In genomic region chr11:34054351-34054750, GRCh38 we compare ENCODE assay signal across 8 cellular contexts. TPM values are rescaled to one million over a fixed set of nuclear protein-coding genes. Genes with fewer than 3 reads are reported as not detected.
A peak's percentile ranks its signal among the peaks of the same experiment; 100 is the strongest.
DNase-seq lines count a peak whose midpoint lies in the region; ATAC-seq and TF ChIP-seq lines count a peak whose summit lies in the region.
"Not testable (repeated sequence)": the region's sequence is repeated elsewhere in the genome, so short reads cannot be mapped to it uniquely, and the experiment has no call there.

No MANE protein-coding gene starts in this region.

- not testable (repeated sequence) for ATAC-seq in CD8-positive, alpha-beta T cell; T-helper 17 cell; thoracic aorta (ENCODE audit: insufficient number of reproducible peaks, low FRiP score, low read depth)

- H3K4me3 Mint-ChIP-seq in CD8-positive, alpha-beta T cell = peak overlapping the region; percentile 60
- not testable (repeated sequence) for H3K4me3 Mint-ChIP-seq in T-helper 17 cell
- H3K4me3 Mint-ChIP-seq in activated naive CD8-positive, alpha-beta T cell = peak overlapping the region; percentile 99

- H2AFZ ChIP-seq in neuron (ENCODE audit: low read depth, low read length) = not testable (repeated sequence)

- not testable (repeated sequence) for H3K9me3 Mint-ChIP-seq in CD8-positive, alpha-beta T cell; activated naive CD8-positive, alpha-beta T cell (ENCODE audit: low read depth)

- DNase-seq in CD8-positive, alpha-beta T cell; Jurkat, Clone E6-1 (ENCODE audit: low read depth, low spot score); T-helper 17 cell; effector memory CD4-positive, alpha-beta T cell; thoracic aorta (ENCODE audit: low spot score): not testable (repeated sequence)

- H3K27me3 Mint-ChIP-seq in CD8-positive, alpha-beta T cell (ENCODE audit: low read depth); T-helper 17 cell; activated naive CD8-positive, alpha-beta T cell: not testable (repeated sequence)

- H3K4me3 ChIP-seq in CD8-positive, alpha-beta T cell (ENCODE audit: low read depth, low read length) = peak overlapping the region; percentile 85
- H3K4me3 ChIP-seq in Jurkat, Clone E6-1 (ENCODE audit: low read length) = peak overlapping the region; percentile 94
- not testable (repeated sequence) for H3K4me3 ChIP-seq in effector memory CD4-positive, alpha-beta T cell (ENCODE audit: insufficient read depth, low read depth, low read length, poor library complexity, severe bottlenecking)
- H3K4me3 ChIP-seq in iPS-18a (ENCODE audit: low read length) (peak overlapping the region; percentile 87), neuron (ENCODE audit: low read length) (peak overlapping the region; percentile 97), thoracic aorta (peak overlapping the region; percentile 100)

- CTCF ChIA-PET in CD8-positive, alpha-beta T cell (lab: Charles Lee) = interaction anchor here (1.0 kb wide), 1 partner anchor 63 kb away, joined by 3 read pairs; no protein-coding TSS in a partner anchor

- intact Hi-C loops in CD8-positive, alpha-beta T cell (cut with DNase I, micrococcal nuclease) = loop anchor here (5.0 to 10.0 kb wide), 8 partner anchors 57 to 1608 kb away; partner anchors contain the start of genes TCP11L1 (in 2 of the 2), CAT (in 1 of the 2), CSTF3 (in 1 of the 2) and EIF3M (in 1 of the 2)

- not testable (repeated sequence) for H3K27me3 ChIP-seq in CD8-positive, alpha-beta T cell (ENCODE audit: insufficient read depth, low read length); effector memory CD4-positive, alpha-beta T cell (replicated peaks; ENCODE audit: control insufficient read depth, insufficient read depth, low read length, poor library complexity, severe bottlenecking); iPS-18a (ENCODE audit: control insufficient read depth, insufficient read depth, low read length); neuron (ENCODE audit: insufficient read depth, low read length); thoracic aorta (replicated peaks; ENCODE audit: insufficient read depth)

- peaks cover 60% of the 10 kb centered on the region for H3K4me1 ChIP-seq in CD8-positive, alpha-beta T cell (ENCODE audit: insufficient read depth, low read length)
- H3K4me1 ChIP-seq in effector memory CD4-positive, alpha-beta T cell (ENCODE audit: control insufficient read depth, insufficient read depth, low read length, poor library complexity, severe bottlenecking) = peaks cover 30% of the 10 kb centered on the region
- H3K4me1 ChIP-seq in iPS-18a (ENCODE audit: control insufficient read depth, low read depth, low read length) (peaks cover 14% of the 10 kb centered on the region), neuron (ENCODE audit: insufficient read depth, low read length) (peaks cover 30% of the 10 kb centered on the region), thoracic aorta (ENCODE audit: control insufficient read depth in 1 of 2, low read depth in 2 of 2) (peaks cover 51 to 64% of the 10 kb centered on the region in 2 donors)

- peaks cover 49% of the 10 kb centered on the region for H3K4me1 Mint-ChIP-seq in CD8-positive, alpha-beta T cell (ENCODE audit: low read depth)
- peaks cover 37% of the 10 kb centered on the region for H3K4me1 Mint-ChIP-seq in T-helper 17 cell
- H3K4me1 Mint-ChIP-seq in activated naive CD8-positive, alpha-beta T cell (ENCODE audit: low read depth) = peaks cover 54% of the 10 kb centered on the region

- not testable (repeated sequence) for H3K36me3 ChIP-seq in CD8-positive, alpha-beta T cell (ENCODE audit: insufficient read depth, low read length); effector memory CD4-positive, alpha-beta T cell (ENCODE audit: control insufficient read depth, insufficient read depth, low read length); thoracic aorta
- peaks cover 25% of the 10 kb centered on the region for H3K36me3 ChIP-seq in iPS-18a (ENCODE audit: control insufficient read depth, low read depth, low read length)
- H3K36me3 ChIP-seq in neuron (ENCODE audit: insufficient read depth, low read length) = peaks cover 32% of the 10 kb centered on the region

- not testable (repeated sequence) for H3K27ac Mint-ChIP-seq in CD8-positive, alpha-beta T cell
- peak overlapping the region; percentile 97 for H3K27ac Mint-ChIP-seq in T-helper 17 cell
- peak overlapping the region; percentile 28 for H3K27ac Mint-ChIP-seq in activated naive CD8-positive, alpha-beta T cell

- H3K36me3 Mint-ChIP-seq in CD8-positive, alpha-beta T cell = peaks cover 27% of the 10 kb centered on the region
- not testable (repeated sequence) for H3K36me3 Mint-ChIP-seq in T-helper 17 cell (ENCODE audit: low read depth); activated naive CD8-positive, alpha-beta T cell

- POLR2A ChIA-PET in CD8-positive, alpha-beta T cell (lab: Charles Lee) = interaction anchor here (1.1 kb wide), 1 partner anchor 23 kb away, joined by 4 read pairs; no protein-coding TSS in a partner anchor

- peak overlapping the region; percentile 100 for H3K9ac ChIP-seq in iPS-18a (ENCODE audit: low read length)

- not testable (repeated sequence) for H3K9me3 ChIP-seq in CD8-positive, alpha-beta T cell (ENCODE audit: low read length); T-helper 17 cell (ENCODE audit: control insufficient read depth, low read length, poor library complexity, severe bottlenecking); effector memory CD4-positive, alpha-beta T cell (ENCODE audit: control insufficient read depth, low read length); iPS-18a (ENCODE audit: control insufficient read depth, low read depth, low read length); neuron (ENCODE audit: low read length); thoracic aorta

- TF ChIP-seq CTCF in CD8-positive, alpha-beta T cell (IDR thresholded peaks at IDR 0.05); thoracic aorta (IDR thresholded peaks at IDR 0.05): not testable (repeated sequence)

- not testable (repeated sequence) for H3K27ac ChIP-seq in CD8-positive, alpha-beta T cell (ENCODE audit: low read depth, low read length); iPS-18a (ENCODE audit: low read length)
- H3K27ac ChIP-seq in effector memory CD4-positive, alpha-beta T cell (ENCODE audit: insufficient read depth, low read length, poor library complexity, severe bottlenecking) = peak overlapping the region; percentile 100
- H3K27ac ChIP-seq in thoracic aorta = peak overlapping the region in 1 of 2 donors; percentile 92

RNA-seq across cellular contexts. Expression of gene CAPRIN1, which starts 2.8 kb away (rescaled TPM):
- total RNA-seq in CD8-positive, alpha-beta T cell = 100 to 1,000 TPM in 1 of 2 experiments, 10 to 100 TPM in 1; 92.8 to 102 TPM
- polyA plus RNA-seq in Jurkat, Clone E6-1 (2012; ENCODE audit: insufficient read depth, insufficient read length) = 266 TPM
- total RNA-seq in T-helper 17 cell (100 to 1,000 TPM; 109 to 120 TPM), thoracic aorta (100 to 1,000 TPM; 145 to 184 TPM)

RNA-seq across cellular contexts. Expression of gene NAT10, which starts 51.1 kb away (rescaled TPM):
- total RNA-seq in CD8-positive, alpha-beta T cell = 10 to 100 TPM; 51.1 to 59.6 TPM
- 87.6 TPM for polyA plus RNA-seq in Jurkat, Clone E6-1 (2012; ENCODE audit: insufficient read depth, insufficient read length)
- 10 to 100 TPM; 53.0 to 59.1 TPM for total RNA-seq in T-helper 17 cell
- total RNA-seq in thoracic aorta = 10 to 100 TPM; 14.1 to 39.9 TPM
